ENCODE assay signal across 18 cellular contexts in genomic region chr10:78717200-78717599, GRCh38.
A peak's percentile ranks its signal among the peaks of the same experiment; 100 is the strongest.
DNase-seq lines count a peak whose midpoint lies in the region; TF ChIP-seq lines count a peak whose summit lies in the region.
"Had no signal": no experiment of that assay in that cellular context is flagged by ENCODE, and none has a peak within 500 bp of the region (broad histone marks: within the 10 kb centered on the region; RNA-seq: fewer than 3 reads in every experiment).

No MANE protein-coding gene starts in this region.

- CTCF ChIA-PET in SK-N-SH (lab: Yijun Ruan, JAX) = no interaction called here
- CTCF ChIA-PET in RWPE1 (lab: Yijun Ruan, JAX) = no interaction called here
- CTCF ChIA-PET in activated naive CD4-positive, alpha-beta T cell treated with anti-CD3 and anti-CD28 coated beads for 36 hours (lab: Charles Lee) = no interaction called here

- peaks cover 9% of the 10 kb centered on the region for H3K27me3 Mint-ChIP-seq in activated naive CD4-positive, alpha-beta T cell treated with anti-CD3 and anti-CD28 coated beads for 36 hours (ENCODE audit: low read depth)

- H4K20me1 ChIP-seq in SK-N-SH (ENCODE audit: insufficient read depth) (no peaks in the 10 kb centered on the region), fibroblast of lung (ENCODE audit: control insufficient read depth, extremely low read depth, insufficient read depth, low read length) (no peaks in the 10 kb centered on the region)

- H3K27ac Mint-ChIP-seq in activated naive CD4-positive, alpha-beta T cell treated with anti-CD3 and anti-CD28 coated beads for 36 hours = no peak overlapping the region
- H3K27ac Mint-ChIP-seq: T-helper 1 cell treated with Interleukin-12 subunit alpha and Interleukin-12 subunit beta and Interleukin-4 antibody, amounts not matched to agents 30 μg/mL and 1 μg/mL, for 36 hours had no signal

- DNase-seq in AG10803 (ENCODE audit: low read depth) = peak; percentile 94
- DNase-seq in SK-N-SH = no peak
- peak; percentile 37 to 91 for DNase-seq in fibroblast of lung (ENCODE audit: low read depth in 2 of 2)
- peak; percentile 45 for DNase-seq in mesenteric fat pad (ENCODE audit: low spot score)
- DNase-seq in RWPE1 (ENCODE audit: low spot score) = no peak
- no peak for DNase-seq in activated CD8-positive, alpha-beta memory T cell treated with anti-CD3 and anti-CD28 coated beads for 24 hours
- DNase-seq in glomerular visceral epithelial cell (ENCODE audit: extremely low spot score) = no peak
- DNase-seq in activated naive CD4-positive, alpha-beta T cell treated with anti-CD3 and anti-CD28 coated beads for 36 hours = no peak
- DNase-seq: ACHN; activated CD8-positive, alpha-beta memory T cell treated with anti-CD3 and anti-CD28 coated beads, Interleukin-2, amount 50 U/mL, for 48 hours; activated naive CD4-positive, alpha-beta T cell treated with anti-CD3 and anti-CD28 coated beads, Interleukin-2, amount 50 U/mL, for 16 hours; cerebellar nuclear complex; esophagus squamous epithelium; NCI-H2107; NCI-H82; upper lobe of left lung had no signal

- TF ChIP-seq EP300 in SK-N-SH (IDR thresholded peaks at IDR 0.05; ENCODE audit: borderline replicate concordance in 1 of 2, low read depth in 1 of 2, low read length in 1 of 2) = no peak

- no peak overlapping the region for H3K4me3 ChIP-seq in AG10803 (ENCODE audit: low read length)
- H3K4me3 ChIP-seq in SK-N-SH (ENCODE audit: low read depth in 2 of 2, low read length in 1 of 2) = no peak overlapping the region
- H3K4me3 ChIP-seq in fibroblast of lung (replicated peaks in 1 of 4; ENCODE audit: control extremely low read depth in 1 of 4, insufficient read depth in 1 of 4, low read depth in 3 of 4, low read length in 4 of 4) = no peak overlapping the region
- H3K4me3 ChIP-seq: esophagus squamous epithelium, upper lobe of left lung had no signal

- no peak overlapping the region for H3K27ac ChIP-seq in SK-N-SH (ENCODE audit: low read depth in 2 of 2, low read length in 1 of 2)
- H3K27ac ChIP-seq in fibroblast of lung (ENCODE audit: insufficient read depth, low read length) = peak overlapping the region; percentile 19
- no peak overlapping the region for H3K27ac ChIP-seq in RWPE1

- H3K79me2 ChIP-seq in SK-N-SH (ENCODE audit: insufficient read depth) = no peaks in the 10 kb centered on the region
- H3K79me2 ChIP-seq in fibroblast of lung (ENCODE audit: control insufficient read depth, insufficient read depth, low read length) = no peaks in the 10 kb centered on the region

- H3K36me3 Mint-ChIP-seq in activated naive CD4-positive, alpha-beta T cell treated with anti-CD3 and anti-CD28 coated beads for 36 hours (ENCODE audit: low read depth) = no peaks in the 10 kb centered on the region
- H3K36me3 Mint-ChIP-seq: stimulated activated effector memory CD8-positive, alpha-beta T cell treated with anti-CD3 and anti-CD28 coated beads, Interleukin-12 subunit alpha, Interleukin-12 subunit beta, amount 100 ng/mL, for 72 hours had no signal

- H3K4me1 Mint-ChIP-seq in activated naive CD4-positive, alpha-beta T cell treated with anti-CD3 and anti-CD28 coated beads for 36 hours (ENCODE audit: low read depth) = peaks cover 8% of the 10 kb centered on the region
- H3K4me1 Mint-ChIP-seq: stimulated activated effector memory CD8-positive, alpha-beta T cell treated with anti-CD3 and anti-CD28 coated beads, Interleukin-12 subunit alpha, Interleukin-12 subunit beta, amount 100 ng/mL, for 72 hours had no signal

- H2AFZ ChIP-seq in SK-N-SH (ENCODE audit: low read depth) (no peak overlapping the region), fibroblast of lung (ENCODE audit: low read length) (no peak overlapping the region)

- H3F3A ChIP-seq in SK-N-SH (replicated peaks; ENCODE audit: insufficient read depth) = no peaks in the 10 kb centered on the region

- H3K4me1 ChIP-seq in SK-N-SH (ENCODE audit: control insufficient read depth in 1 of 2, insufficient read depth in 2 of 2, low read depth in 1 of 2, low read length in 1 of 2) = no peaks in the 10 kb centered on the region
- H3K4me1 ChIP-seq in fibroblast of lung (ENCODE audit: control insufficient read depth, extremely low read depth, insufficient read depth, low read length) = no peaks in the 10 kb centered on the region
- H3K4me1 ChIP-seq: upper lobe of left lung had no signal

- H3K9me3 ChIP-seq in SK-N-SH (no peaks in the 10 kb centered on the region), fibroblast of lung (ENCODE audit: control insufficient read depth, insufficient read depth, low read depth, low read length) (no peaks in the 10 kb centered on the region)
- H3K9me3 ChIP-seq: esophagus squamous epithelium, upper lobe of left lung had no signal

- TF ChIP-seq CTCF in AG10803 (conservative IDR thresholded peaks at IDR 0.05; ENCODE audit: low read length) (no peak), SK-N-SH (IDR thresholded peaks at IDR 0.05) (no peak), fibroblast of lung (conservative IDR thresholded peaks at IDR 0.05 in 1 of 2, IDR thresholded peaks at IDR 0.05 in 1 of 2; ENCODE audit: low read depth in 1 of 2, low read length in 2 of 2) (no peak), RWPE1 (conservative IDR thresholded peaks at IDR 0.05; ENCODE audit: low read depth) (no peak)

- no peak for TF ChIP-seq RAD21 in SK-N-SH (IDR thresholded peaks at IDR 0.05; ENCODE audit: low read length)

- POLR2A ChIA-PET in SK-N-SH (lab: Yijun Ruan, JAX) = no interaction called here
- POLR2A ChIA-PET in RWPE1 (lab: Yijun Ruan, JAX; ENCODE audit: low non-redundant PET) = no interaction called here

- H3K9me2 ChIP-seq in SK-N-SH = no peaks in the 10 kb centered on the region

- 45% methylated on average over 5 of the region's 5 CpGs for WGBS in SK-N-SH (ENCODE audit: low lambda C conversion rate)

- H3K36me3 ChIP-seq in SK-N-SH (replicated peaks in 1 of 2; ENCODE audit: control insufficient read depth in 1 of 2, insufficient read depth in 2 of 2, low read length in 1 of 2) = no peaks in the 10 kb centered on the region
- H3K36me3 ChIP-seq in fibroblast of lung (ENCODE audit: control insufficient read depth, insufficient read depth, low read length) = no peaks in the 10 kb centered on the region
- H3K36me3 ChIP-seq: esophagus squamous epithelium, upper lobe of left lung had no signal

- no peak overlapping the region for H3K4me3 Mint-ChIP-seq in activated naive CD4-positive, alpha-beta T cell treated with anti-CD3 and anti-CD28 coated beads for 36 hours
- H3K4me3 Mint-ChIP-seq: stimulated activated effector memory CD8-positive, alpha-beta T cell treated with anti-CD3 and anti-CD28 coated beads, Interleukin-12 subunit alpha, Interleukin-12 subunit beta, amount 100 ng/mL, for 72 hours; T-helper 1 cell treated with Interleukin-12 subunit alpha and Interleukin-12 subunit beta and Interleukin-4 antibody, amounts not matched to agents 30 μg/mL and 1 μg/mL, for 36 hours had no signal

- H3K9ac ChIP-seq in SK-N-SH (no peak overlapping the region), fibroblast of lung (ENCODE audit: insufficient read depth, low read length) (no peak overlapping the region)

- H3K27me3 ChIP-seq in SK-N-SH (ENCODE audit: insufficient read depth) (no peaks in the 10 kb centered on the region), fibroblast of lung (ENCODE audit: control insufficient read depth, insufficient read depth, low read length) (no peaks in the 10 kb centered on the region)
- H3K27me3 ChIP-seq: upper lobe of left lung had no signal

- no peak overlapping the region for H3K4me2 ChIP-seq in SK-N-SH
- peak overlapping the region; percentile 21 for H3K4me2 ChIP-seq in fibroblast of lung (ENCODE audit: extremely low read depth, insufficient read depth, low read length)

- no peaks in the 10 kb centered on the region for H3K9me3 Mint-ChIP-seq in activated naive CD4-positive, alpha-beta T cell treated with anti-CD3 and anti-CD28 coated beads for 36 hours
- H3K9me3 Mint-ChIP-seq: stimulated activated effector memory CD8-positive, alpha-beta T cell treated with anti-CD3 and anti-CD28 coated beads, Interleukin-12 subunit alpha, Interleukin-12 subunit beta, amount 100 ng/mL, for 72 hours; T-helper 1 cell treated with Interleukin-12 subunit alpha and Interleukin-12 subunit beta and Interleukin-4 antibody, amounts not matched to agents 30 μg/mL and 1 μg/mL, for 36 hours had no signal

- intact Hi-C loops in activated naive CD4-positive, alpha-beta T cell treated with anti-CD3 and anti-CD28 coated beads for 36 hours (cut with micrococcal nuclease) = no loop called here

TF ChIP-seq in SK-N-SH, 30 proteins besides CTCF, POLR2A, EP300 and RAD21:
- no peak for TF ChIP-seq RCOR1 (IDR thresholded peaks at IDR 0.05; ENCODE audit: low read length)
- TF ChIP-seq TAF1 (IDR thresholded peaks at IDR 0.05; ENCODE audit: borderline replicate concordance, low read depth, low read length) = no peak
- no peak for TF ChIP-seq RXRA (IDR thresholded peaks at IDR 0.05; ENCODE audit: borderline replicate concordance, low read depth)
- no peak for TF ChIP-seq CHD2 (IDR thresholded peaks at IDR 0.05; ENCODE audit: low read length, partially characterized antibody)
- TF ChIP-seq MAX (IDR thresholded peaks at IDR 0.05; ENCODE audit: low read depth) = no peak
- no peak for TF ChIP-seq TEAD4 (IDR thresholded peaks at IDR 0.05; ENCODE audit: borderline replicate concordance, insufficient read depth)
- TF ChIP-seq FOSL2 (IDR thresholded peaks at IDR 0.05; ENCODE audit: borderline replicate concordance, low read depth) = peak; percentile 16; the same call in 1 of the 2 replicates
- no peak; the same call in 1 of the 2 replicates for TF ChIP-seq TCF12 (IDR thresholded peaks at IDR 0.05)
- TF ChIP-seq JUND (IDR thresholded peaks at IDR 0.05) = peak; percentile 22; the same call in 1 of the 2 replicates
- TF ChIP-seq FOXM1 (IDR thresholded peaks at IDR 0.05; ENCODE audit: low read depth) = no peak
- 0 out of 2 replicates have a peak, but pooled peaks have one; percentile 19 for TF ChIP-seq NFIC (IDR thresholded peaks at IDR 0.05; ENCODE audit: borderline replicate concordance)
- TF ChIP-seq SIN3A (IDR thresholded peaks at IDR 0.05; ENCODE audit: borderline replicate concordance, low read depth, low read length) = no peak
- TF ChIP-seq SMC3 (IDR thresholded peaks at IDR 0.05; ENCODE audit: low read depth, low read length) = no peak

Comparison
In these comparisons a context has a peak if more than half of its experiments do, and no peak if none do; other contexts are left out.
1. DNase-seq: peak in AG10803 (single experiment), fibroblast of lung (2 of 2) and mesenteric fat pad (single experiment); none in SK-N-SH (single experiment), RWPE1 (single experiment), activated CD8-positive, alpha-beta memory T cell treated with anti-CD3 and anti-CD28 coated beads for 24 hours (single experiment), glomerular visceral epithelial cell (single experiment) and activated naive CD4-positive, alpha-beta T cell treated with anti-CD3 and anti-CD28 coated beads for 36 hours (single experiment).